8 cellular contexts compared by ENCODE assay signal in genomic region chr17:38296834-38297517, GRCh38.
DNase-seq lines count a peak whose midpoint lies in the region; ATAC-seq and TF ChIP-seq lines count a peak whose summit lies in the region.
"Not testable (repeated sequence)": the region's sequence is repeated elsewhere in the genome, so short reads cannot be mapped to it uniquely, and the experiment has no call there.

TSS of gene MRPL45 (plus strand) at chr17:38297168. CDS start at chr17:38297184, 16 bp downstream.

- not testable (repeated sequence) for H3K36me3 Mint-ChIP-seq in activated naive CD4-positive, alpha-beta T cell treated with anti-CD3 and anti-CD28 coated beads, Interleukin-2, amount 50 U/mL, for 24 hours

- not testable (repeated sequence) for H3K27me3 Mint-ChIP-seq in activated naive CD4-positive, alpha-beta T cell treated with anti-CD3 and anti-CD28 coated beads, Interleukin-2, amount 50 U/mL, for 24 hours

- not testable (repeated sequence) for TF ChIP-seq CTCF in GM10266 (IDR thresholded peaks at IDR 0.05; ENCODE audit: control insufficient read depth, insufficient read depth, low read depth, missing control alignments)

- DNase-seq in GM10266 (ENCODE audit: extremely low spot score) (peak; percentile 86), NCI-H1092 treated with DMSO at 0.1 percent for 48 hours (lab: John Stamatoyannopoulos, UW) (peak; percentile 95), globus pallidus (ENCODE audit: low spot score) (peak; percentile 96), nucleus accumbens (lab: John Stamatoyannopoulos, UW) (peak; percentile 55 to 98 (median 94)), superior temporal gyrus (ENCODE audit: extremely low spot score) (peak; percentile 97)

- ATAC-seq in HG02623 (IDR thresholded peaks at IDR 0.05; ENCODE audit: unreplicated experiment) (peak; percentile 98), SK-N-SH treated with all-trans-retinoic acid at 6 μM for 48 hours (peak; percentile 99)

- not testable (repeated sequence) for H3K4me1 Mint-ChIP-seq in activated naive CD4-positive, alpha-beta T cell treated with anti-CD3 and anti-CD28 coated beads, Interleukin-2, amount 50 U/mL, for 24 hours

- not testable (repeated sequence) for H3K9me3 Mint-ChIP-seq in activated naive CD4-positive, alpha-beta T cell treated with anti-CD3 and anti-CD28 coated beads, Interleukin-2, amount 50 U/mL, for 24 hours

- H3K4me3 Mint-ChIP-seq in activated naive CD4-positive, alpha-beta T cell treated with anti-CD3 and anti-CD28 coated beads, Interleukin-2, amount 50 U/mL, for 24 hours, result peak within 1 kb of the TSS; percentile 97

- peak within 1 kb of the TSS; percentile 98 for H3K27ac Mint-ChIP-seq in activated naive CD4-positive, alpha-beta T cell treated with anti-CD3 and anti-CD28 coated beads, Interleukin-2, amount 50 U/mL, for 24 hours

Comparison
In these comparisons a context has a peak if more than half of its experiments do, and no peak if none do; other contexts are left out.
1. Peak in every context shown above with its lines: DNase-seq and ATAC-seq.